Comparison of ENCODE assay signal across 8 cellular contexts in genomic region chr10:48307584-48307983, GRCh38. TPM values are rescaled to one million over a fixed set of nuclear protein-coding genes. Genes with fewer than 3 reads are reported as not detected.
DNase-seq lines count a peak whose midpoint lies in the region.

No MANE protein-coding gene starts in this region.

- intact Hi-C loops in CD4-positive, alpha-beta memory T cell (cut with micrococcal nuclease): loop anchor here (5.0 kb wide), 1 partner anchor 350 kb away; no protein-coding TSS in a partner anchor

- peaks cover 26 to 51% (median 35%) of the 10 kb centered on the region in 4 donors for H3K4me1 Mint-ChIP-seq in CD4-positive, alpha-beta memory T cell

- peak overlapping the region; percentile 75 for H3K27ac ChIP-seq in CD4-positive, alpha-beta memory T cell (ENCODE audit: low read depth, low read length)
- H3K27ac ChIP-seq in ectodermal cell (ENCODE audit: insufficient read depth, low read depth, low read length, poor library complexity, severe bottlenecking): peak overlapping the region; percentile 87
- no peak overlapping the region for H3K27ac ChIP-seq in neuronal stem cell (replicated peaks; ENCODE audit: low read length)

- no peak overlapping the region for H3K9ac ChIP-seq in neuronal stem cell (ENCODE audit: low read depth, low read length, poor library complexity)

- WGBS in ectodermal cell, 2 experiments: 26 to 34% methylated on average over 5 of the region's 5 CpGs
- WGBS in neuronal stem cell (ENCODE audit: extremely low coverage in 2 of 2, insufficient read length in 2 of 2, insufficient replicate concordance in 1 of 2), 2 donors: no CpG with 5 or more reads among the region's 5 CpGs

- no peak overlapping the region for H3K18ac ChIP-seq in neuronal stem cell (ENCODE audit: low read length)

- H3K79me1 ChIP-seq in neuronal stem cell (ENCODE audit: low read depth, low read length): peaks cover 3% of the 10 kb centered on the region

- H3K9me3 ChIP-seq in CD4-positive, alpha-beta memory T cell (ENCODE audit: control insufficient read depth in 1 of 2, low read length in 2 of 2): no peaks in the 10 kb centered on the region
- H3K9me3 ChIP-seq in ectodermal cell (ENCODE audit: control insufficient read depth, low read length) (no peaks in the 10 kb centered on the region), neuronal stem cell (replicated peaks in 1 of 2; ENCODE audit: control insufficient read depth in 2 of 2, insufficient read depth in 1 of 2, low read depth in 1 of 2, low read length in 2 of 2) (no peaks in the 10 kb centered on the region)

- no peak overlapping the region for H2AK5ac ChIP-seq in neuronal stem cell (ENCODE audit: low read depth, low read length)

- peaks cover 31% of the 10 kb centered on the region for H3K4me1 ChIP-seq in CD4-positive, alpha-beta memory T cell (ENCODE audit: insufficient read depth, low read length)
- H3K4me1 ChIP-seq in ectodermal cell (ENCODE audit: control insufficient read depth, insufficient read depth, low read length): no peaks in the 10 kb centered on the region
- peaks cover 0 to 2% of the 10 kb centered on the region in 2 donors for H3K4me1 ChIP-seq in neuronal stem cell (ENCODE audit: control insufficient read depth in 2 of 2, insufficient read depth in 1 of 2, low read depth in 1 of 2, low read length in 2 of 2)

- H3K14ac ChIP-seq in neuronal stem cell (ENCODE audit: low read length): no peak overlapping the region

- peaks cover 0 to 4% of the 10 kb centered on the region in 2 donors for H3K36me3 Mint-ChIP-seq in CD4-positive, alpha-beta memory T cell

- H3K27me3 Mint-ChIP-seq in CD4-positive, alpha-beta memory T cell: no peaks in the 10 kb centered on the region

- H3K27ac Mint-ChIP-seq in CD4-positive, alpha-beta memory T cell: peak overlapping the region; percentile 45 to 92 (median 85)

- H3K36me3 ChIP-seq in CD4-positive, alpha-beta memory T cell (ENCODE audit: insufficient read depth, low read length): no peaks in the 10 kb centered on the region
- H3K36me3 ChIP-seq in ectodermal cell (ENCODE audit: control insufficient read depth, insufficient read depth, low read length) (no peaks in the 10 kb centered on the region), neuronal stem cell (replicated peaks in 1 of 2; ENCODE audit: control insufficient read depth in 2 of 2, insufficient read depth in 2 of 2, low read length in 2 of 2) (peaks cover 0 to 9% of the 10 kb centered on the region in 2 donors)

- POLR2A ChIA-PET in CD4-positive, alpha-beta memory T cell (lab: Charles Lee; ENCODE audit: partially characterized antibody): no interaction called here

- CTCF ChIA-PET in CD4-positive, alpha-beta memory T cell (lab: Charles Lee; ENCODE audit: partially characterized antibody): interaction anchor here (1.0 to 1.3 kb wide), 2 partner anchors 9 to 349 kb away, joined by 4 to 5 read pairs; no protein-coding TSS in a partner anchor

- H4K91ac ChIP-seq in neuronal stem cell (ENCODE audit: low read depth, low read length, poor library complexity): no peak overlapping the region

- no peak overlapping the region for H2BK5ac ChIP-seq in neuronal stem cell (ENCODE audit: low read length)

- H2AFZ ChIP-seq in neuronal stem cell (ENCODE audit: low read length): peak overlapping the region; percentile 95

- H3K23ac ChIP-seq in neuronal stem cell (ENCODE audit: low read depth, low read length, poor library complexity): no peak overlapping the region

- H3K4me3 Mint-ChIP-seq in CD4-positive, alpha-beta memory T cell: peak overlapping the region; percentile 65 to 93 (median 86)

- H3K4ac ChIP-seq in neuronal stem cell (ENCODE audit: low read length): no peak overlapping the region

- peak overlapping the region; percentile 62 to 83 for H3K4me3 ChIP-seq in CD4-positive, alpha-beta memory T cell (ENCODE audit: low read length in 2 of 2)
- H3K4me3 ChIP-seq in ectodermal cell (ENCODE audit: insufficient read depth, low read depth, low read length) (peak overlapping the region; percentile 88), neuronal stem cell (ENCODE audit: low read length in 2 of 2) (peak overlapping the region; percentile 84 to 96)

- no peaks in the 10 kb centered on the region for H3K27me3 ChIP-seq in CD4-positive, alpha-beta memory T cell (ENCODE audit: insufficient read depth, low read length)
- H3K27me3 ChIP-seq in ectodermal cell (ENCODE audit: control insufficient read depth, insufficient read depth, low read length, poor library complexity, severe bottlenecking) (peaks cover 19% of the 10 kb centered on the region), neuronal stem cell (ENCODE audit: control insufficient read depth in 3 of 3, insufficient read depth in 3 of 3, low read depth in 1 of 3, low read length in 3 of 3) (peaks cover 0 to 23% (median 0%) of the 10 kb centered on the region in 3 experiments)

- peak overlapping the region; percentile 67 for H3K4me2 ChIP-seq in neuronal stem cell (ENCODE audit: insufficient read depth, low read length, poor library complexity, severe bottlenecking)

- no peak overlapping the region for H4K8ac ChIP-seq in neuronal stem cell (ENCODE audit: low read depth, low read length)

- H2BK15ac ChIP-seq in neuronal stem cell (ENCODE audit: low read length): no peak overlapping the region

- H2BK120ac ChIP-seq in neuronal stem cell (ENCODE audit: low read depth, low read length): no peak overlapping the region

- no peak for DNase-seq in CD4-positive, alpha-beta memory T cell
- DNase-seq in NCI-H69 (lab: John Stamatoyannopoulos, UW): peak; percentile 3
- no peak for DNase-seq in neuronal stem cell (ENCODE audit: low spot score)
- no peak for DNase-seq in stimulated activated CD4-positive, alpha-beta T cell treated with anti-CD3 and anti-CD28 coated beads, Interleukin-1b, Interleukin-23, amount 100 ng/mL, for 48 hours
- DNase-seq in iPS-NIHi11 (ENCODE audit: low spot score): no peak
- no peak for DNase-seq in LoVo (ENCODE audit: low spot score)
- no peak for DNase-seq in KG1 (lab: John Stamatoyannopoulos, UW)

- H3K9me3 Mint-ChIP-seq in CD4-positive, alpha-beta memory T cell: peaks cover 0 to 2% (median 0%) of the 10 kb centered on the region in 8 donors

- no peak overlapping the region for H2BK12ac ChIP-seq in neuronal stem cell (ENCODE audit: low read length)

RNA-seq across cellular contexts. Expression of gene MAPK8, which starts 1.1 kb away (rescaled TPM):
- total RNA-seq in CD4-positive, alpha-beta memory T cell: 10 to 100 TPM; 47.6 to 49.9 TPM
- 10 to 100 TPM; 13.3 to 22.3 TPM for polyA plus RNA-seq in CD4-positive, alpha-beta memory T cell
- 85.6 TPM for polyA plus RNA-seq in ectodermal cell (2013, experiment 1 of 4)
- 73.8 TPM for polyA plus RNA-seq in ectodermal cell (2013, experiment 2 of 4)
- 58.4 TPM for polyA plus RNA-seq in ectodermal cell (2013, experiment 3 of 4)
- 70.8 TPM for polyA plus RNA-seq in ectodermal cell (2013, experiment 4 of 4)
- 48.9 TPM for polyA plus RNA-seq in neuronal stem cell (2013, experiment 1 of 2)
- 49.3 TPM for polyA plus RNA-seq in neuronal stem cell (2013, experiment 2 of 2)

RNA-seq across cellular contexts. Expression of gene FRMPD2, which starts 33.1 kb away (rescaled TPM):
- not detected for total RNA-seq in CD4-positive, alpha-beta memory T cell
- not detected for polyA plus RNA-seq in CD4-positive, alpha-beta memory T cell
- polyA plus RNA-seq in ectodermal cell (2013, experiment 1 of 4): 0.26 TPM
- polyA plus RNA-seq in ectodermal cell (2013, experiment 2 of 4): 0.12 TPM
- polyA plus RNA-seq in ectodermal cell (2013, experiment 3 of 4): not detected
- not detected for polyA plus RNA-seq in ectodermal cell (2013, experiment 4 of 4)
- polyA plus RNA-seq in neuronal stem cell (2013, experiment 1 of 2): 0.07 TPM
- polyA plus RNA-seq in neuronal stem cell (2013, experiment 2 of 2): 0.10 TPM
